In the genomic region with DNA sequence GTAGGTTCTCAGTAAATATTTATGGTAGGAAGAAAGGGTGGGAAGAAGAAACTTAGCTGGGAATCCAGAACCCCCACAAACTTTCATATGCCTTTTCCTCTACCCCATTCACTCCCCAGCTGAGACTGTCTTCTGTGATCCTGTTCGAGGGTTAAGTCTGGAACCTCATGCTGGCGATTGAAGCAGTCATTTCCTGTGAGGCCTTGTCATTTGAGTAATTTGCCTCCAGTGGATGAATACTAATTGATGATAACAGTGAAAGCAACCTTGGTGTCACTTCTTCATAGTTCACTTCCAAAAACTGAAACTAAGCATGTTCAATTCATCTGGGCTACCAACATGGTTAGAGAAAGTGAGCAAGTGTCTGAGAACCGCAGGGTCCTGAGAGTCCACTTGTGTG, we compare ENCODE assay signal across 9 cellular contexts.
"Had no signal": no experiment of that assay in that cellular context is flagged by ENCODE, and none has a peak within 500 bp of the region (broad histone marks: within the 10 kb centered on the region; RNA-seq: fewer than 3 reads in every experiment).

No MANE protein-coding gene starts in this region.

- H2AFZ ChIP-seq: GM23248 had no signal

- H3K9ac ChIP-seq: GM23248 had no signal

- H3K27ac Mint-ChIP-seq: HFFc6 had no signal

- H3K4me1 ChIP-seq: HAP-1 had no signal

- H3K36me3 ChIP-seq: HAP-1 had no signal

- DNase-seq: GM23248, GOT3, H7, HFFc6 had no signal

- H3K27ac ChIP-seq: GM23248, HL-60 had no signal

- H3K4me3 Mint-ChIP-seq: HFFc6 had no signal

- H3K4me3 ChIP-seq: GM23248, HAP-1, K562 had no signal

- H3K9me3 ChIP-seq: HAP-1 had no signal

- ATAC-seq: HCT116, HepG2, K562 had no signal
